1 cellular context compared by ENCODE assay signal in the genomic region with DNA sequence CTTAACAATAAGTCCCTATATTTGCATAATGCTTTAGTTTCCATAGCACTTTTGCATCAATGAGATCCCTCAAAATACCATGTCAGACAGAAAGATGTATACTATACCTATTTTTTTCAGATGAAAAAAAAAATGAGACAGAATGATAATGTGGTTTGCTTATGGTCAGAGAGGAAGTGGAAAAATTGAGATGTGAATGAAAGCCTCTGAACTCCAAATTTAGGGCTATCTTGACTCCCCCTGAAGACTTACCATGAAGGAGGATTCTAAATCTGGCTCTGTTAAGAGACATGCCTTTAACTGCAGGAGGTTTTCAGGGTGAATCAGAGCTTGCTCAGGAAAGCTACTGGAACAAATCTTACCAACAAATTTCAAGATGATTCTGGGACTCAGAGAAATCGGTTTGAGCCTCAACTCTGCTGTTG.
A peak's percentile ranks its signal among the peaks of the same experiment; 100 is the strongest.
TF ChIP-seq lines count a peak whose summit lies in the region.

No MANE protein-coding gene starts in this region.

TF ChIP-seq in HepG2, 621 proteins besides CTCF, POLR2A, EP300 and RAD21:
- TF ChIP-seq, protein P1, sequence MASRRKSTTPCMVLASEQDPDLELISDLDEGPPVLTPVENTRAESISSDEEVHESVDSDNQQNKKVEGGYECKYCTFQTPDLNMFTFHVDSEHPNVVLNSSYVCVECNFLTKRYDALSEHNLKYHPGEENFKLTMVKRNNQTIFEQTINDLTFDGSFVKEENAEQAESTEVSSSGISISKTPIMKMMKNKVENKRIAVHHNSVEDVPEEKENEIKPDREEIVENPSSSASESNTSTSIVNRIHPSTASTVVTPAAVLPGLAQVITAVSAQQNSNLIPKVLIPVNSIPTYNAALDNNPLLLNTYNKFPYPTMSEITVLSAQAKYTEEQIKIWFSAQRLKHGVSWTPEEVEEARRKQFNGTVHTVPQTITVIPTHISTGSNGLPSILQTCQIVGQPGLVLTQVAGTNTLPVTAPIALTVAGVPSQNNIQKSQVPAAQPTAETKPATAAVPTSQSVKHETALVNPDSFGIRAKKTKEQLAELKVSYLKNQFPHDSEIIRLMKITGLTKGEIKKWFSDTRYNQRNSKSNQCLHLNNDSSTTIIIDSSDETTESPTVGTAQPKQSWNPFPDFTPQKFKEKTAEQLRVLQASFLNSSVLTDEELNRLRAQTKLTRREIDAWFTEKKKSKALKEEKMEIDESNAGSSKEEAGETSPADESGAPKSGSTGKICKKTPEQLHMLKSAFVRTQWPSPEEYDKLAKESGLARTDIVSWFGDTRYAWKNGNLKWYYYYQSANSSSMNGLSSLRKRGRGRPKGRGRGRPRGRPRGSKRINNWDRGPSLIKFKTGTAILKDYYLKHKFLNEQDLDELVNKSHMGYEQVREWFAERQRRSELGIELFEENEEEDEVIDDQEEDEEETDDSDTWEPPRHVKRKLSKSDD (CRISPR knock-in tag; IDR thresholded peaks at IDR 0.05; ENCODE audit: low read depth), result no peak
- 0 out of 2 replicates have a peak, but pooled peaks have one; percentile 24 for TF ChIP-seq FOXO4 (CRISPR knock-in tag; conservative IDR thresholded peaks at IDR 0.05)
- TF ChIP-seq TSC22D2 (CRISPR knock-in tag; IDR thresholded peaks at IDR 0.05; ENCODE audit: borderline replicate concordance), result no peak
- no peak for TF ChIP-seq ZNF468 (CRISPR knock-in tag; IDR thresholded peaks at IDR 0.05)
- no peak for TF ChIP-seq SIN3A (IDR thresholded peaks at IDR 0.05; ENCODE audit: borderline replicate concordance, low read depth, low read length)
